ENCODE assay signal across 28 cellular contexts in genomic region chr11:115179647-115180046, GRCh38.
"Had no signal": no experiment of that assay in that cellular context is flagged by ENCODE, and none has a peak within 500 bp of the region (broad histone marks: within the 10 kb centered on the region; RNA-seq: fewer than 3 reads in every experiment).

No MANE protein-coding gene starts in this region.

- H3K9me3 Mint-ChIP-seq: activated B cell treated with CpG ODN at 0.5 μM for 24 hours; activated CD8-positive, alpha-beta T cell treated with anti-CD3 and anti-CD28 coated beads for 36 hours; activated T-cell treated with anti-CD3 and anti-CD28 coated beads, Interleukin-2, amount 50 U/mL, for 4 hours; activated T-helper 17 cell treated with anti-CD3 and anti-CD28 coated beads, Interleukin-2, amount 50 U/mL, for 72 hours; effector memory CD8-positive, alpha-beta T cell; T-helper 2 cell treated with Interferon-gamma antibody and Interleukin-4, amounts not matched to agents 5 μg/mL and 100 μg/mL, for 36 hours had no signal

- H3K27ac Mint-ChIP-seq: activated B cell treated with CpG ODN at 0.5 μM for 24 hours; activated CD8-positive, alpha-beta T cell treated with anti-CD3 and anti-CD28 coated beads for 36 hours; activated naive CD8-positive, alpha-beta T cell; activated T-helper 17 cell treated with anti-CD3 and anti-CD28 coated beads, Interleukin-2, amount 50 U/mL, for 72 hours; effector memory CD8-positive, alpha-beta T cell; T-helper 17 cell; T-helper 2 cell treated with Interferon-gamma antibody and Interleukin-4, amounts not matched to agents 5 μg/mL and 100 μg/mL, for 36 hours had no signal

- H3K27me3 Mint-ChIP-seq: activated B cell treated with CpG ODN at 0.5 μM for 24 hours; activated CD8-positive, alpha-beta T cell treated with anti-CD3 and anti-CD28 coated beads for 36 hours; activated naive CD8-positive, alpha-beta T cell; activated T-helper 17 cell treated with anti-CD3 and anti-CD28 coated beads, Interleukin-2, amount 50 U/mL, for 72 hours; effector memory CD8-positive, alpha-beta T cell had no signal

- H3K4me3 Mint-ChIP-seq: activated B cell treated with CpG ODN at 0.5 μM for 24 hours; activated CD8-positive, alpha-beta T cell treated with anti-CD3 and anti-CD28 coated beads for 36 hours; activated naive CD8-positive, alpha-beta T cell; activated T-cell treated with anti-CD3 and anti-CD28 coated beads, Interleukin-2, amount 50 U/mL, for 4 hours; activated T-helper 17 cell treated with anti-CD3 and anti-CD28 coated beads, Interleukin-2, amount 50 U/mL, for 72 hours; effector memory CD8-positive, alpha-beta T cell; T-helper 17 cell; T-helper 2 cell treated with Interferon-gamma antibody and Interleukin-4, amounts not matched to agents 5 μg/mL and 100 μg/mL, for 36 hours had no signal

- H3K36me3 Mint-ChIP-seq: activated naive CD8-positive, alpha-beta T cell had no signal

- H3K4me1 Mint-ChIP-seq: activated B cell treated with CpG ODN at 0.5 μM for 24 hours; activated T-helper 17 cell treated with anti-CD3 and anti-CD28 coated beads, Interleukin-2, amount 50 U/mL, for 72 hours; T-helper 17 cell had no signal

- H3K9me3 ChIP-seq: esophagus squamous epithelium, heart right ventricle had no signal

- H3K4me3 ChIP-seq: esophagus squamous epithelium, heart right ventricle, hepatocyte had no signal

- ATAC-seq: activated CD4-positive, CD25-positive, alpha-beta regulatory T cell treated with anti-CD3 and anti-CD28 coated beads, Interleukin-2, amount 50 U/mL, for 24 hours; activated CD8-positive, alpha-beta T cell treated with anti-CD3 and anti-CD28 coated beads for 36 hours; activated T-cell treated with anti-CD3 and anti-CD28 coated beads, Interleukin-2, amount 50 U/mL, for 4 hours; activated T-helper 17 cell treated with anti-CD3 and anti-CD28 coated beads, Interleukin-2, amount 50 U/mL, for 72 hours; effector memory CD8-positive, alpha-beta T cell; heart right ventricle; T-helper 17 cell had no signal

- DNase-seq: activated B cell treated with CpG ODN at 0.5 μM for 24 hours; activated CD4-positive, alpha-beta T cell treated with anti-CD3 and anti-CD28 coated beads for 48 hours; activated CD4-positive, alpha-beta T cell treated with anti-CD3 and anti-CD28 coated beads, Interleukin-2, amount 50 U/mL, for 1 hour; activated CD4-positive, alpha-beta T cell treated with anti-CD3 and anti-CD28 coated beads, Interleukin-2, amount 50 U/mL, for 48 hours; activated CD8-positive, alpha-beta memory T cell treated with anti-CD3 and anti-CD28 coated beads for 24 hours; activated CD8-positive, alpha-beta T cell treated with anti-CD3 and anti-CD28 coated beads for 36 hours; activated effector memory CD4-positive, alpha-beta T cell treated with Interleukin-2 at 50 U/mL for 16 hours; activated gamma-delta T cell treated with Interleukin-2 at 50 U/mL for 16 hours; activated naive CD4-positive, alpha-beta T cell treated with anti-CD3 and anti-CD28 coated beads, Interleukin-2, amount 50 U/mL, for 16 hours; activated naive CD4-positive, alpha-beta T cell treated with Interleukin-2 at 50 U/mL for 16 hours; activated T-cell treated with anti-CD3 and anti-CD28 coated beads, Interleukin-2, amount 50 U/mL, for 4 hours; amniotic stem cell; cortex of kidney; dermis blood vessel endothelial cell; effector CD4-positive, alpha-beta T cell; effector memory CD8-positive, alpha-beta T cell; esophagus squamous epithelium; foreskin fibroblast; heart right ventricle; T-helper 17 cell; T1000; WERI-Rb-1 had no signal

- H3K36me3 ChIP-seq: esophagus squamous epithelium, heart right ventricle, WERI-Rb-1 had no signal

- H3K4me1 ChIP-seq: esophagus squamous epithelium had no signal

- H3K27ac ChIP-seq: epithelial cell of prostate, esophagus squamous epithelium, heart right ventricle, hepatocyte, WERI-Rb-1 had no signal

- H3K27me3 ChIP-seq: esophagus squamous epithelium, heart right ventricle, hepatocyte had no signal
